ENCODE assay signal across 8 cellular contexts in genomic region chr2:36785179-36785795, GRCh38.
A peak's percentile ranks its signal among the peaks of the same experiment; 100 is the strongest.
DNase-seq lines count a peak whose midpoint lies in the region; ATAC-seq and TF ChIP-seq lines count a peak whose summit lies in the region.

No MANE protein-coding gene starts in this region.

- no peaks in the 10 kb centered on the region for H3K9me3 ChIP-seq in SJCRH30 (replicated peaks)

- TF ChIP-seq CTCF in LNCAP (IDR thresholded peaks at IDR 0.05) = peak; percentile 94

- ATAC-seq in GM21717 (IDR thresholded peaks at IDR 0.05; ENCODE audit: unreplicated experiment) (peak; percentile 81), Right ventricle myocardium superior (ENCODE audit: poor library complexity) (peak; percentile 68), HG03280 (IDR thresholded peaks at IDR 0.05; ENCODE audit: unreplicated experiment) (no peak)

- intact Hi-C loops in Right ventricle myocardium superior (cut with DNase I) = no loop called here

- DNase-seq in DMS114 treated with DMSO at 0.1 percent for 48 hours (lab: John Stamatoyannopoulos, UW; ENCODE audit: unreplicated experiment) (peak; percentile 53), SJCRH30 (peak; percentile 41 to 85), Right ventricle myocardium superior (peak; percentile 62), pulmonary artery endothelial cell (ENCODE audit: low read depth, low spot score) (peak; percentile 11)
- DNase-seq in activated naive CD4-positive, alpha-beta T cell treated with Interleukin-2 at 50 U/mL for 16 hours = peak; percentile 72

- H3K27ac ChIP-seq in SJCRH30 = no peak overlapping the region

- no peaks in the 10 kb centered on the region for H3K36me3 ChIP-seq in SJCRH30

- H3K4me3 ChIP-seq in SJCRH30 = no peak overlapping the region

- H3K4me1 ChIP-seq in SJCRH30 = no peaks in the 10 kb centered on the region

- H3K27me3 ChIP-seq in SJCRH30 = peaks cover 9% of the 10 kb centered on the region; the same call in 1 of the 2 replicates

Comparison
In these comparisons a context has a peak if more than half of its experiments do, and no peak if none do; other contexts are left out.
1. DNase-seq: peak in every context shown above with its lines; median percentile 72 in activated naive CD4-positive, alpha-beta T cell treated with Interleukin-2 at 50 U/mL for 16 hours; 63 in SJCRH30; 62 in Right ventricle myocardium superior; 53 in DMS114 treated with DMSO at 0.1 percent for 48 hours; 11 in pulmonary artery endothelial cell.